In genomic region chr5:134833340-134834032, GRCh38 we compare ENCODE assay signal across 22 cellular contexts. TPM values are rescaled to one million over a fixed set of nuclear protein-coding genes. Genes with fewer than 3 reads are reported as not detected.
DNase-seq lines count a peak whose midpoint lies in the region; ATAC-seq, FAIRE-seq and TF ChIP-seq lines count a peak whose summit lies in the region.
"Had no signal": no experiment of that assay in that cellular context is flagged by ENCODE, and none has a peak within 500 bp of the region (broad histone marks: within the 10 kb centered on the region; RNA-seq: fewer than 3 reads in every experiment).

No MANE protein-coding gene starts in this region.

- no peak overlapping the region for H3K27ac ChIP-seq in K562 (ENCODE audit: extremely low read depth, low read depth, low read length)
- H3K27ac ChIP-seq in hepatocyte = peak overlapping the region; percentile 55
- H3K27ac ChIP-seq in HepG2 (ENCODE audit: extremely low read length, insufficient read depth, low read length) = no peak overlapping the region
- H3K27ac ChIP-seq in Karpas-422 (ENCODE audit: low read length) = no peak overlapping the region
- H3K27ac ChIP-seq: suprapubic skin had no signal

- H3K36me3 ChIP-seq in K562 (ENCODE audit: control insufficient read depth, insufficient read depth, low read length) (peaks cover 70% of the 10 kb centered on the region), hepatocyte (replicated peaks; ENCODE audit: insufficient read depth, low read depth) (no peaks in the 10 kb centered on the region), HepG2 (replicated peaks in 1 of 2; ENCODE audit: control insufficient read depth in 1 of 2, insufficient read depth in 2 of 2, low read length in 2 of 2) (peaks cover 3 to 27% of the 10 kb centered on the region in 2 experiments), Karpas-422 (ENCODE audit: insufficient read depth, low read length) (peaks cover 23% of the 10 kb centered on the region; the same call in 1 of the 2 replicates)

- ATAC-seq in K562 (no peak), HepG2 (no peak)
- ATAC-seq: left lobe of liver had no signal

- no peak for TF ChIP-seq POLR2A in K562 (conservative IDR thresholded peaks at IDR 0.05)
- no peak for TF ChIP-seq POLR2A in HepG2 (IDR thresholded peaks at IDR 0.05; ENCODE audit: insufficient read depth in 1 of 2, low read depth in 2 of 2, low read length in 2 of 2)

- peak; percentile 23 for FAIRE-seq in K562 (lab: Jason Lieb, UNC)
- FAIRE-seq in HepG2 (lab: Jason Lieb, UNC) = no peak
- FAIRE-seq: colon had no signal

- no peak for TF ChIP-seq RAD21 in K562 (CRISPR knock-in tag; conservative IDR thresholded peaks at IDR 0.05 in 1 of 2, IDR thresholded peaks at IDR 0.05 in 1 of 2)
- TF ChIP-seq RAD21 in HepG2 (CRISPR knock-in tag; IDR thresholded peaks at IDR 0.05) = no peak

- H2AFZ ChIP-seq in K562 (ENCODE audit: low read depth, low read length) = no peak overlapping the region
- H2AFZ ChIP-seq in hepatocyte = no peak overlapping the region
- H2AFZ ChIP-seq in HepG2 (ENCODE audit: low read length) = no peak overlapping the region
- H2AFZ ChIP-seq in Karpas-422 (ENCODE audit: low read length) = no peak overlapping the region

- no peaks in the 10 kb centered on the region for H3K9me3 ChIP-seq in K562 (replicated peaks; ENCODE audit: control insufficient read depth, insufficient read depth, low read depth, low read length)
- H3K9me3 ChIP-seq in hepatocyte (ENCODE audit: low read depth) = no peaks in the 10 kb centered on the region
- H3K9me3 ChIP-seq in HepG2 (ENCODE audit: low read length) = no peaks in the 10 kb centered on the region
- no peaks in the 10 kb centered on the region for H3K9me3 ChIP-seq in Karpas-422 (ENCODE audit: low read length)
- H3K9me3 ChIP-seq: suprapubic skin had no signal

- CTCF ChIA-PET in K562 (lab: Yijun Ruan, JAX; ENCODE audit: low intra/inter-chr PET ratio) = no interaction called here
- CTCF ChIA-PET in HepG2 (lab: Yijun Ruan, JAX; ENCODE audit: low intra/inter-chr PET ratio, low total read pairs) = no interaction called here

- H3K4me3 ChIP-seq in K562 (no peak overlapping the region), hepatocyte (no peak overlapping the region), HepG2 (replicated peaks in 1 of 3; ENCODE audit: insufficient read depth in 1 of 3, low read depth in 2 of 3, low read length in 3 of 3) (no peak overlapping the region), Karpas-422 (ENCODE audit: low read length) (no peak overlapping the region)
- H3K4me3 ChIP-seq: suprapubic skin had no signal

- no peaks in the 10 kb centered on the region for H3K9me1 ChIP-seq in K562 (ENCODE audit: control insufficient read depth, insufficient read depth, low read length)

- no peak for TF ChIP-seq CTCF in K562 (IDR thresholded peaks at IDR 0.05 in 2 of 3, conservative IDR thresholded peaks at IDR 0.05 in 1 of 3; ENCODE audit: insufficient read depth in 2 of 3, low read depth in 1 of 3, low read length in 3 of 3)
- TF ChIP-seq CTCF in hepatocyte (IDR thresholded peaks at IDR 0.05; ENCODE audit: poor library complexity) = no peak
- no peak for TF ChIP-seq CTCF in HepG2 (CRISPR knock-in tag; IDR thresholded peaks at IDR 0.05)

- TF ChIP-seq EP300 in K562 (IDR thresholded peaks at IDR 0.05; ENCODE audit: low read length) = no peak
- TF ChIP-seq EP300 in HepG2 (IDR thresholded peaks at IDR 0.05; ENCODE audit: low read depth in 2 of 2, low read length in 2 of 2) = no peak
- TF ChIP-seq EP300 in HepG2 (CRISPR knock-in tag; IDR thresholded peaks at IDR 0.05; ENCODE audit: borderline replicate concordance) = no peak

- intact Hi-C loops in K562 (cut with micrococcal nuclease) = no loop called here
- intact Hi-C loops in HepG2 (cut with micrococcal nuclease; ENCODE audit: unreplicated experiment) = no loop called here

- H3K4me2 ChIP-seq in K562 (ENCODE audit: insufficient read depth, low read length) (no peak overlapping the region), hepatocyte (no peak overlapping the region), HepG2 (ENCODE audit: low read depth, low read length) (no peak overlapping the region), Karpas-422 (ENCODE audit: low read depth, low read length, poor library complexity, severe bottlenecking) (no peak overlapping the region)

- H3K9me2 ChIP-seq in hepatocyte (replicated peaks; ENCODE audit: insufficient read depth) (no peaks in the 10 kb centered on the region), Karpas-422 (replicated peaks; ENCODE audit: insufficient read depth, low read length) (no peaks in the 10 kb centered on the region)

- POLR2A ChIA-PET in K562 (lab: Yijun Ruan, JAX) (interaction anchor here (0.6 to 3.4 kb wide), 4 partner anchors 9 to 298 kb away, joined by 3 to 11 read pairs (median 6); partner anchors contain the start of gene C5orf24), HepG2 (lab: Yijun Ruan, JAX) (no interaction called here)

- no TSS peak for BruUV-seq in K562 (replicated peaks; lab: Mats Ljungman, UMichigan)
- BruUV-seq in HepG2 (replicated peaks; lab: Mats Ljungman, UMichigan) = no TSS peak

- H3K4me1 ChIP-seq in K562 (replicated peaks in 1 of 2; ENCODE audit: control insufficient read depth in 2 of 2, insufficient read depth in 2 of 2, low read length in 2 of 2) (no peaks in the 10 kb centered on the region), hepatocyte (ENCODE audit: insufficient read depth) (no peaks in the 10 kb centered on the region), HepG2 (ENCODE audit: insufficient read depth, low read length) (peaks cover 24% of the 10 kb centered on the region), Karpas-422 (ENCODE audit: low read length) (peaks cover 5% of the 10 kb centered on the region)
- H3K4me1 ChIP-seq: suprapubic skin had no signal

- H4K20me1 ChIP-seq in K562 (replicated peaks; ENCODE audit: control insufficient read depth, insufficient read depth, low read length) = no peaks in the 10 kb centered on the region
- no peaks in the 10 kb centered on the region for H4K20me1 ChIP-seq in hepatocyte (ENCODE audit: insufficient read depth, poor library complexity, severe bottlenecking)
- no peaks in the 10 kb centered on the region for H4K20me1 ChIP-seq in HepG2 (ENCODE audit: insufficient read depth, low read length)
- no peaks in the 10 kb centered on the region for H4K20me1 ChIP-seq in Karpas-422 (ENCODE audit: insufficient read depth, low read depth, low read length)

- H3K27me3 ChIP-seq in K562 (ENCODE audit: control insufficient read depth in 2 of 2, insufficient read depth in 2 of 2, low read length in 2 of 2) = no peaks in the 10 kb centered on the region
- no peaks in the 10 kb centered on the region for H3K27me3 ChIP-seq in hepatocyte
- no peaks in the 10 kb centered on the region for H3K27me3 ChIP-seq in HepG2 (ENCODE audit: control insufficient read depth in 1 of 2, insufficient read depth in 2 of 2, low read length in 2 of 2)
- no peaks in the 10 kb centered on the region for H3K27me3 ChIP-seq in Karpas-422 (ENCODE audit: low read length)
- H3K27me3 ChIP-seq: suprapubic skin had no signal

- DNase-seq in HCEC 1CT = peak; percentile 66
- DNase-seq in K562 (ENCODE audit: extremely low read depth in 1 of 4, low spot score in 3 of 4) = no peak
- DNase-seq in hepatocyte (ENCODE audit: low spot score) = no peak
- DNase-seq in stromal cell of bone marrow (ENCODE audit: low read depth) = peak; percentile 13
- no peak for DNase-seq in HepG2 (ENCODE audit: low spot score)
- no peak for DNase-seq in effector CD8-positive, alpha-beta T cell (lab: John Stamatoyannopoulos, UW)
- no peak for DNase-seq in Karpas-422
- no peak for DNase-seq in HuH-7 (ENCODE audit: low spot score)
- DNase-seq: activated B cell treated with CpG ODN at 0.5 μM for 24 hours; activated CD4-positive, alpha-beta T cell treated with anti-CD3 and anti-CD28 coated beads, Interleukin-2, amount 50 U/mL, for 4 hours; anterior cingulate cortex; CD8-positive, alpha-beta memory T cell; endodermal cell; head of caudate nucleus; NCI-H1105; NCI-H2029 treated with DMSO at 0.1 percent for 48 hours; NCI-H345; nephron progenitor cell; T1000 had no signal

- H3K9ac ChIP-seq in K562 (ENCODE audit: insufficient read depth in 1 of 2, low read depth in 2 of 2, low read length in 2 of 2) (no peak overlapping the region), HepG2 (ENCODE audit: insufficient read depth, low read depth, low read length) (no peak overlapping the region), Karpas-422 (ENCODE audit: low read length) (no peak overlapping the region)

- WGBS in K562 (ENCODE audit: insufficient coverage, low coverage, missing lambda C conversion rate) = 93% methylated on average over 3 of the region's 3 CpGs
- 83% methylated on average over 3 of the region's 3 CpGs for WGBS in hepatocyte (ENCODE audit: low lambda C conversion rate, missing lambda C conversion rate)
- WGBS in HepG2 (ENCODE audit: low lambda C conversion rate) = 94% methylated on average over 3 of the region's 3 CpGs

- H3K79me2 ChIP-seq in K562 (ENCODE audit: control insufficient read depth, insufficient read depth, low read length) = no peaks in the 10 kb centered on the region
- no peaks in the 10 kb centered on the region for H3K79me2 ChIP-seq in hepatocyte
- no peaks in the 10 kb centered on the region for H3K79me2 ChIP-seq in HepG2 (ENCODE audit: insufficient read depth, low read length)
- no peaks in the 10 kb centered on the region for H3K79me2 ChIP-seq in Karpas-422 (ENCODE audit: low read length)

- in situ Hi-C loops in K562 (cut with MboI) (no loop called here), HepG2 (cut with HindIII; ENCODE audit: extremely low pct_ligation_motif_present, low pct_unique_long_range_greater_than_20kb) (no loop called here)

RNA-seq across cellular contexts. Expression of gene C5orf24, which starts 12.3 kb away (rescaled TPM):
- 72.0 and 117 TPM in 2 replicates for total RNA-seq in K562 (2011; cell fraction: chromatin; rRNA removed; ENCODE audit: low replicate concordance)
- total RNA-seq in K562 (2011; cell fraction: nucleolus; rRNA removed) = 47.6 and 53.4 TPM in 2 replicates
- total RNA-seq in K562 (2011; cell fraction: nucleoplasm; rRNA removed) = 69.0 and 99.8 TPM in 2 replicates
- total RNA-seq in K562 (2014; rRNA removed) (15.1 and 23.2 TPM in 2 replicates), K562 (2014; rRNA removed; fragmentation: Illumina TruSeq; extraction: Trizol) (28.8 and 29.4 TPM in 2 replicates), K562 (2015; rRNA removed; fragmentation: Illumina TruSeq; extraction: Trizol) (27.3 and 28.4 TPM in 2 replicates), K562 (2021) (23.9 and 26.7 TPM in 2 replicates), hepatocyte (67.0 and 70.4 TPM in 2 replicates), HepG2 (2016; rRNA removed; fragmentation: Illumina TruSeq; extraction: Trizol) (41.5 and 52.6 TPM in 2 replicates)
- polyA plus RNA-seq in K562 (2011; rRNA removed) (38.6 and 39.7 TPM in 2 replicates), K562 (2014; fragmentation: Illumina TruSeq; extraction: Trizol) (22.6 and 28.7 TPM in 2 replicates), K562 (2014; fragmentation: Nextera tagmentation; extraction: Ambion mirVana) (10 to 100 TPM in 1 of 2 experiments, 1 to 10 TPM in 1; 8.9 to 10.6 TPM), K562 (2014; rRNA removed) (22.5 and 34.1 TPM in 2 replicates), hepatocyte (27.3 and 29.2 TPM in 2 replicates), HepG2 (2011; rRNA removed) (30.3 and 34.6 TPM in 2 replicates)
- polyA plus RNA-seq in K562 (2011; cell fraction: cytosol; rRNA removed) = 7.5 and 16.8 TPM in 2 replicates
- polyA plus RNA-seq in K562 (2011; cell fraction: nucleus; rRNA removed) = 28.9 and 30.8 TPM in 2 replicates
- polyA plus RNA-seq in K562 (2012) = 14.1 and 19.8 TPM in 2 replicates
- 44.4 and 47.4 TPM in 2 replicates for polyA minus RNA-seq in K562 (2011; rRNA and poly(A)+ RNA removed)
- 12.4 and 14.2 TPM in 2 replicates for polyA minus RNA-seq in K562 (2011; cell fraction: cytosol; rRNA and poly(A)+ RNA removed)
- 26.9 and 35.5 TPM in 2 replicates for polyA minus RNA-seq in K562 (2011; cell fraction: nucleus; rRNA and poly(A)+ RNA removed)
- total RNA-seq in HepG2 (2016; cell fraction: cytosol; rRNA removed; fragmentation: Illumina TruSeq; extraction: Trizol; ENCODE audit: low read depth) = 10.3 and 10.6 TPM in 2 replicates
- total RNA-seq in HepG2 (2016; cell fraction: insoluble cytoplasmic fraction; rRNA removed; fragmentation: Illumina TruSeq; extraction: Trizol) = 39.8 and 49.7 TPM in 2 replicates
- 33.9 and 34.4 TPM in 2 replicates for total RNA-seq in HepG2 (2016; cell fraction: membrane; rRNA removed; fragmentation: Illumina TruSeq; extraction: Trizol)
- 39.4 and 43.9 TPM in 2 replicates for total RNA-seq in HepG2 (2016; cell fraction: nucleus; rRNA removed; fragmentation: Illumina TruSeq; extraction: Trizol)
- 10.6 and 18.7 TPM in 2 replicates for polyA plus RNA-seq in HepG2 (2011; cell fraction: cytosol; rRNA removed)
- 23.1 and 31.3 TPM in 2 replicates for polyA plus RNA-seq in HepG2 (2011; cell fraction: nucleus; rRNA removed)
- polyA plus RNA-seq in HepG2 (2012) = 25.4 and 26.1 TPM in 2 replicates
- 8.0 and 8.8 TPM in 2 replicates for polyA plus RNA-seq in HepG2 (2016; cell fraction: cytosol; fragmentation: Illumina TruSeq; extraction: Trizol; ENCODE audit: low read depth)
- 39.1 and 45.0 TPM in 2 replicates for polyA plus RNA-seq in HepG2 (2016; cell fraction: insoluble cytoplasmic fraction; fragmentation: Illumina TruSeq; extraction: Trizol; ENCODE audit: low read depth)
- 19.7 and 20.6 TPM in 2 replicates for polyA plus RNA-seq in HepG2 (2016; cell fraction: membrane; fragmentation: Illumina TruSeq; extraction: Trizol; ENCODE audit: low read depth)
- 53.8 and 56.9 TPM in 2 replicates for polyA plus RNA-seq in HepG2 (2016; cell fraction: nucleus; fragmentation: Illumina TruSeq; extraction: Trizol; ENCODE audit: insufficient read depth, low read depth)
- polyA minus RNA-seq in HepG2 (2011; rRNA and poly(A)+ RNA removed; ENCODE audit: low replicate concordance) = 32.1 and 44.9 TPM in 2 replicates
- 24.9 and 25.5 TPM in 2 replicates for polyA minus RNA-seq in HepG2 (2011; cell fraction: cytosol; rRNA and poly(A)+ RNA removed)
- 61.3 and 65.8 TPM in 2 replicates for polyA minus RNA-seq in HepG2 (2011; cell fraction: nucleus; rRNA and poly(A)+ RNA removed)
- 23.4 and 43.3 TPM in 2 replicates for total RNA-seq in Karpas-422 (2014; rRNA removed; shearing (Covaris generic); ENCODE audit: low replicate concordance)

RNA-seq across cellular contexts. Expression of gene TXNDC15, which starts 40.7 kb away (rescaled TPM):
- 19.7 and 21.9 TPM in 2 replicates for total RNA-seq in K562 (2011; cell fraction: chromatin; rRNA removed; ENCODE audit: low replicate concordance)
- total RNA-seq in K562 (2011; cell fraction: nucleolus; rRNA removed) = 7.6 and 12.7 TPM in 2 replicates
- 15.2 and 20.8 TPM in 2 replicates for total RNA-seq in K562 (2011; cell fraction: nucleoplasm; rRNA removed)
- total RNA-seq in K562 (2014; rRNA removed) = 10.6 and 15.4 TPM in 2 replicates
- 10.3 and 12.8 TPM in 2 replicates for total RNA-seq in K562 (2014; rRNA removed; fragmentation: Illumina TruSeq; extraction: Trizol)
- total RNA-seq in K562 (2015; rRNA removed; fragmentation: Illumina TruSeq; extraction: Trizol) = 14.6 and 14.8 TPM in 2 replicates
- 8.9 and 11.7 TPM in 2 replicates for total RNA-seq in K562 (2021)
- polyA plus RNA-seq in K562 (2011; rRNA removed) = 10.4 and 12.3 TPM in 2 replicates
- 10.4 and 12.4 TPM in 2 replicates for polyA plus RNA-seq in K562 (2011; cell fraction: cytosol; rRNA removed)
- polyA plus RNA-seq in K562 (2011; cell fraction: nucleus; rRNA removed) = 5.8 and 7.2 TPM in 2 replicates
- 7.1 and 15.0 TPM in 2 replicates for polyA plus RNA-seq in K562 (2012)
- 8.6 and 12.6 TPM in 2 replicates for polyA plus RNA-seq in K562 (2014; fragmentation: Illumina TruSeq; extraction: Trizol)
- polyA plus RNA-seq in K562 (2014; fragmentation: Nextera tagmentation; extraction: Ambion mirVana) = 1 to 10 TPM; 3.0 to 3.1 TPM
- 14.7 and 14.9 TPM in 2 replicates for polyA plus RNA-seq in K562 (2014; rRNA removed)
- 14.7 and 17.0 TPM in 2 replicates for polyA minus RNA-seq in K562 (2011; rRNA and poly(A)+ RNA removed)
- polyA minus RNA-seq in K562 (2011; cell fraction: cytosol; rRNA and poly(A)+ RNA removed) = 6.6 and 8.2 TPM in 2 replicates
- polyA minus RNA-seq in K562 (2011; cell fraction: nucleus; rRNA and poly(A)+ RNA removed) = 2.3 and 3.6 TPM in 2 replicates
- 76.0 and 95.4 TPM in 2 replicates for total RNA-seq in hepatocyte
- polyA plus RNA-seq in hepatocyte = 56.7 and 58.0 TPM in 2 replicates
- 33.6 and 49.9 TPM in 2 replicates for total RNA-seq in HepG2 (2016; rRNA removed; fragmentation: Illumina TruSeq; extraction: Trizol)
- total RNA-seq in HepG2 (2016; cell fraction: cytosol; rRNA removed; fragmentation: Illumina TruSeq; extraction: Trizol; ENCODE audit: low read depth) = 10.0 and 12.6 TPM in 2 replicates
- total RNA-seq in HepG2 (2016; cell fraction: insoluble cytoplasmic fraction; rRNA removed; fragmentation: Illumina TruSeq; extraction: Trizol) = 33.1 and 46.0 TPM in 2 replicates
- 16.2 and 20.5 TPM in 2 replicates for total RNA-seq in HepG2 (2016; cell fraction: membrane; rRNA removed; fragmentation: Illumina TruSeq; extraction: Trizol)
- 38.4 and 46.0 TPM in 2 replicates for total RNA-seq in HepG2 (2016; cell fraction: nucleus; rRNA removed; fragmentation: Illumina TruSeq; extraction: Trizol)
- 22.2 and 27.9 TPM in 2 replicates for polyA plus RNA-seq in HepG2 (2011; rRNA removed)
- 39.4 and 55.2 TPM in 2 replicates for polyA plus RNA-seq in HepG2 (2011; cell fraction: cytosol; rRNA removed)
- 24.0 and 24.4 TPM in 2 replicates for polyA plus RNA-seq in HepG2 (2011; cell fraction: nucleus; rRNA removed)
- polyA plus RNA-seq in HepG2 (2012) = 25.8 and 30.9 TPM in 2 replicates
- polyA plus RNA-seq in HepG2 (2016; cell fraction: cytosol; fragmentation: Illumina TruSeq; extraction: Trizol; ENCODE audit: low read depth) = 10.7 and 11.0 TPM in 2 replicates
- polyA plus RNA-seq in HepG2 (2016; cell fraction: insoluble cytoplasmic fraction; fragmentation: Illumina TruSeq; extraction: Trizol; ENCODE audit: low read depth) = 32.6 and 34.2 TPM in 2 replicates
- 17.4 and 18.7 TPM in 2 replicates for polyA plus RNA-seq in HepG2 (2016; cell fraction: membrane; fragmentation: Illumina TruSeq; extraction: Trizol; ENCODE audit: low read depth)
- polyA plus RNA-seq in HepG2 (2016; cell fraction: nucleus; fragmentation: Illumina TruSeq; extraction: Trizol; ENCODE audit: insufficient read depth, low read depth) = 84.5 TPM in 2 replicates
- 22.6 and 27.6 TPM in 2 replicates for polyA minus RNA-seq in HepG2 (2011; rRNA and poly(A)+ RNA removed; ENCODE audit: low replicate concordance)
- 20.3 and 30.2 TPM in 2 replicates for polyA minus RNA-seq in HepG2 (2011; cell fraction: cytosol; rRNA and poly(A)+ RNA removed)
- 15.2 and 16.9 TPM in 2 replicates for polyA minus RNA-seq in HepG2 (2011; cell fraction: nucleus; rRNA and poly(A)+ RNA removed)
- 52.2 and 90.3 TPM in 2 replicates for total RNA-seq in Karpas-422 (2014; rRNA removed; shearing (Covaris generic); ENCODE audit: low replicate concordance)

Comparison
In these comparisons a context has a peak if more than half of its experiments do, and no peak if none do; other contexts are left out.
1. DNase-seq: peak in HCEC 1CT (single experiment) and stromal cell of bone marrow (single experiment); none in K562 (0 of 4), hepatocyte (single experiment), HepG2 (single experiment), effector CD8-positive, alpha-beta T cell (single experiment), Karpas-422 (single experiment) and HuH-7 (single experiment).